8 cellular contexts compared by ENCODE assay signal in genomic region chr20:32278199-32278643, GRCh38. TPM values are rescaled to one million over a fixed set of nuclear protein-coding genes. Genes with fewer than 3 reads are reported as not detected.
A peak's percentile ranks its signal among the peaks of the same experiment; 100 is the strongest.
DNase-seq lines count a peak whose midpoint lies in the region; ATAC-seq, FAIRE-seq and TF ChIP-seq lines count a peak whose summit lies in the region.

No MANE protein-coding gene starts in this region.

- no peak for TF ChIP-seq POLR2A in endothelial cell of umbilical vein (IDR thresholded peaks at IDR 0.05; ENCODE audit: low read depth, low read length)

- H3K9ac ChIP-seq in endothelial cell of umbilical vein (replicated peaks; ENCODE audit: extremely low read depth, insufficient read depth, low read length): peak overlapping the region; percentile 89

- H4K20me1 ChIP-seq in endothelial cell of umbilical vein (replicated peaks; ENCODE audit: control insufficient read depth, extremely low read depth, insufficient read depth, low read length): no peaks in the 10 kb centered on the region

- no peak for FAIRE-seq in endothelial cell of umbilical vein (lab: Jason Lieb, UNC)

- intact Hi-C loops in endothelial cell of umbilical vein (cut with micrococcal nuclease): loop anchor here (5.0 kb wide), 1 partner anchor 54 kb away; no protein-coding TSS in a partner anchor

- H3K27me3 ChIP-seq in SJSA1 (replicated peaks) (no peaks in the 10 kb centered on the region), endothelial cell of umbilical vein (ENCODE audit: control insufficient read depth in 2 of 2, insufficient read depth in 2 of 2, low read length in 2 of 2) (peaks cover 0 to 3% of the 10 kb centered on the region in 2 experiments)

- DNase-seq in activated CD4-positive, alpha-beta T cell treated with anti-CD3 and anti-CD28 coated beads for 4 hours: peak; percentile 12 to 14
- no peak for DNase-seq in activated CD4-positive, alpha-beta T cell treated with anti-CD3 and anti-CD28 coated beads for 1 hour
- DNase-seq in SJSA1 (ENCODE audit: low read depth in 1 of 2, low spot score in 2 of 2) (no peak), endothelial cell of umbilical vein (ENCODE audit: low read depth, low spot score) (peak; percentile 2), omental fat pad (ENCODE audit: low spot score) (no peak), NCI-H345 (lab: John Stamatoyannopoulos, UW) (no peak), foreskin melanocyte (no peak)

- ATAC-seq in HG02970 (IDR thresholded peaks at IDR 0.05; ENCODE audit: low FRiP score, unreplicated experiment) (peak; percentile 42), omental fat pad (ENCODE audit: low FRiP score) (peak; percentile 15)

- dilution Hi-C loops in endothelial cell of umbilical vein (cut with MboI; ENCODE audit: extremely low pct_ligation_motif_present, low sequenced_read_pairs): no loop called here

- no peak overlapping the region for H3K27ac ChIP-seq in SJSA1
- peak overlapping the region; percentile 71 for H3K27ac ChIP-seq in endothelial cell of umbilical vein (ENCODE audit: insufficient read depth, low read depth, low read length)

- CTCF ChIA-PET in endothelial cell of umbilical vein (lab: Charles Lee): no interaction called here

- H3K9me3 ChIP-seq in SJSA1 (replicated peaks): 0 out of 2 replicates have a peak, but pooled peaks cover 3% of the 10 kb centered on the region
- no peaks in the 10 kb centered on the region for H3K9me3 ChIP-seq in endothelial cell of umbilical vein (replicated peaks; ENCODE audit: control insufficient read depth, insufficient read depth, low read length)

- H3K36me3 ChIP-seq in SJSA1: peaks cover 8% of the 10 kb centered on the region
- no peaks in the 10 kb centered on the region for H3K36me3 ChIP-seq in endothelial cell of umbilical vein (ENCODE audit: control insufficient read depth in 2 of 2, extremely low read depth in 1 of 2, insufficient read depth in 2 of 2, low read length in 2 of 2)

- peak overlapping the region; percentile 89 for H3K4me3 ChIP-seq in SJSA1
- peak overlapping the region; percentile 63 to 99 (median 82) for H3K4me3 ChIP-seq in endothelial cell of umbilical vein (replicated peaks in 1 of 3; ENCODE audit: insufficient read depth in 1 of 3, low read depth in 1 of 3, low read length in 3 of 3)

- TF ChIP-seq CTCF in endothelial cell of umbilical vein (IDR thresholded peaks at IDR 0.05; ENCODE audit: extremely low read depth in 1 of 2, insufficient read depth in 1 of 2, low read depth in 1 of 2, low read length in 2 of 2): no peak
- no peak for TF ChIP-seq CTCF in omental fat pad (IDR thresholded peaks at IDR 0.05)

- POLR2A ChIA-PET in endothelial cell of umbilical vein (lab: Charles Lee): interaction anchor here (1.1 kb wide), 1 partner anchor 107 kb away, joined by 3 read pairs; no protein-coding TSS in a partner anchor

- peaks cover 10% of the 10 kb centered on the region for H3K4me1 ChIP-seq in SJSA1 (replicated peaks)
- H3K4me1 ChIP-seq in endothelial cell of umbilical vein (ENCODE audit: control insufficient read depth, extremely low read depth, insufficient read depth, low read length): peaks cover 13% of the 10 kb centered on the region

- peaks cover 21% of the 10 kb centered on the region for H3K79me2 ChIP-seq in endothelial cell of umbilical vein (ENCODE audit: control insufficient read depth, insufficient read depth, low read length)

- peak overlapping the region; percentile 94 for H2AFZ ChIP-seq in endothelial cell of umbilical vein (ENCODE audit: low read depth, low read length)

- BruUV-seq in endothelial cell of umbilical vein (replicated peaks; lab: Mats Ljungman, UMichigan): no TSS peak

- no peaks in the 10 kb centered on the region for H3K9me1 ChIP-seq in endothelial cell of umbilical vein (replicated peaks; ENCODE audit: control insufficient read depth, extremely low read depth, insufficient read depth, low read length)

- peak overlapping the region; percentile 71 for H3K4me2 ChIP-seq in endothelial cell of umbilical vein (ENCODE audit: insufficient read depth, low read length)

TF ChIP-seq in endothelial cell of umbilical vein, 7 proteins besides CTCF, POLR2A, EP300 and RAD21:
- no peak for TF ChIP-seq JUN (IDR thresholded peaks at IDR 0.05; ENCODE audit: borderline replicate concordance, insufficient read depth, insufficient read length, low read depth)
- TF ChIP-seq FOS (IDR thresholded peaks at IDR 0.05; ENCODE audit: borderline replicate concordance, insufficient read depth, low read length): no peak

RNA-seq across cellular contexts. Expression of gene KIF3B, which starts 0.8 kb away (rescaled TPM):
- 12.9 and 15.7 TPM in 2 replicates for total RNA-seq in SJSA1 (2014; rRNA removed; shearing (Covaris generic))
- 25.1 and 26.3 TPM in 2 replicates for total RNA-seq in endothelial cell of umbilical vein
- 11.2 and 14.5 TPM in 2 replicates for polyA plus RNA-seq in endothelial cell of umbilical vein
- 18.8 and 19.0 TPM in 2 replicates for polyA plus RNA-seq in endothelial cell of umbilical vein (2011; cell fraction: cytosol; rRNA removed)
- polyA plus RNA-seq in endothelial cell of umbilical vein (2011; cell fraction: nucleus; rRNA removed): 12.7 and 13.3 TPM in 2 replicates
- polyA plus RNA-seq in endothelial cell of umbilical vein (2012): 20.7 and 28.9 TPM in 2 replicates
- polyA minus RNA-seq in endothelial cell of umbilical vein: 27.4 and 27.8 TPM in 2 replicates
- 14.6 TPM for polyA minus RNA-seq in endothelial cell of umbilical vein (2011; cell fraction: cytosol; rRNA and poly(A)+ RNA removed)
- polyA minus RNA-seq in endothelial cell of umbilical vein (2011; cell fraction: nucleus; rRNA and poly(A)+ RNA removed): 8.6 and 13.1 TPM in 2 replicates
- 10 to 100 TPM; 19.9 to 25.4 (median 22.7) TPM for total RNA-seq in omental fat pad

Comparison
In these comparisons a context has a peak if more than half of its experiments do, and no peak if none do; other contexts are left out.
1. DNase-seq: peak in activated CD4-positive, alpha-beta T cell treated with anti-CD3 and anti-CD28 coated beads for 4 hours (2 of 2) and endothelial cell of umbilical vein (single experiment); none in activated CD4-positive, alpha-beta T cell treated with anti-CD3 and anti-CD28 coated beads for 1 hour (single experiment), SJSA1 (0 of 2), omental fat pad (single experiment), NCI-H345 (single experiment) and foreskin melanocyte (single experiment).